Comparison of ENCODE assay signal across 8 cellular contexts in genomic region chr9:41074356-41074942, GRCh38. TPM values are rescaled to one million over a fixed set of nuclear protein-coding genes. Genes with fewer than 3 reads are reported as not detected.
DNase-seq lines count a peak whose midpoint lies in the region; ATAC-seq, FAIRE-seq and TF ChIP-seq lines count a peak whose summit lies in the region.
"Not testable (repeated sequence)": the region's sequence is repeated elsewhere in the genome, so short reads cannot be mapped to it uniquely, and the experiment has no call there.

No MANE protein-coding gene starts in this region.

- not testable (repeated sequence) for H3F3A ChIP-seq in SU-DHL-6 (ENCODE audit: insufficient read depth)

- H3K27ac ChIP-seq in SU-DHL-6 (ENCODE audit: low read depth, low read length); GM12878 (ENCODE audit: control insufficient read depth, insufficient read depth); muscle layer of duodenum (ENCODE audit: low read length): not testable (repeated sequence)
- peak overlapping the region in 2 of 5 donors; percentile 51 to 54 for H3K27ac ChIP-seq in stomach

- H3K79me2 ChIP-seq in SU-DHL-6 (ENCODE audit: insufficient read depth, low read length); GM12878 (ENCODE audit: control insufficient read depth, insufficient read depth, low read length): not testable (repeated sequence)

- not testable (repeated sequence) for H3K27me3 ChIP-seq in SU-DHL-6 (ENCODE audit: low read length); GM12878 (replicated peaks in 1 of 2; ENCODE audit: control insufficient read depth in 2 of 2, insufficient read depth in 2 of 2, low read length in 1 of 2); muscle layer of duodenum (ENCODE audit: low read depth, low read length)
- peaks cover 5 to 35% (median 14%) of the 10 kb centered on the region in 3 donors for H3K27me3 ChIP-seq in stomach

- intact Hi-C loops in GM12878 (cut with micrococcal nuclease; ENCODE audit: unreplicated experiment); Right ventricle myocardium superior (cut with DNase I); stomach (cut with DNase I; ENCODE audit: low total_unique reads): not testable (repeated sequence)

- FAIRE-seq in GM12878 (lab: Jason Lieb, UNC), result not testable (repeated sequence)

- peak overlapping the region; percentile 43 for H3K4me2 ChIP-seq in SU-DHL-6 (ENCODE audit: low read depth, low read length, poor library complexity, severe bottlenecking)
- H3K4me2 ChIP-seq in GM12878 (ENCODE audit: control insufficient read depth, insufficient read depth), result peak overlapping the region; percentile 60; the same call in 1 of the 2 replicates

- not testable (repeated sequence) for TF ChIP-seq RAD21 in GM12878 (IDR thresholded peaks at IDR 0.05; ENCODE audit: insufficient read depth, low read depth, low read length)

- not testable (repeated sequence) for H3K4me1 ChIP-seq in GM12878 (ENCODE audit: control insufficient read depth, insufficient read depth, low read length); muscle layer of duodenum (ENCODE audit: control insufficient read depth in 1 of 2, insufficient read depth in 2 of 2, low read length in 2 of 2)
- peaks cover 0 to 19% (median 14%) of the 10 kb centered on the region in 4 donors for H3K4me1 ChIP-seq in stomach

- POLR2A ChIA-PET in GM12878 (lab: Charles Lee), result not testable (repeated sequence)

- in situ Hi-C loops in Caki2 (cut with HindIII; ENCODE audit: low pct_unique_long_range_greater_than_20kb, low sequenced_read_pairs); GM12878 (cut with MboI): not testable (repeated sequence)

- not testable (repeated sequence) for TF ChIP-seq POLR2A in GM12878 (IDR thresholded peaks at IDR 0.05; ENCODE audit: low read depth, low read length); stomach (IDR thresholded peaks at IDR 0.05)

- CTCF ChIA-PET in GM12878 (lab: Yijun Ruan, JAX), result not testable (repeated sequence)

- not testable (repeated sequence) for H3K9me2 ChIP-seq in SU-DHL-6 (replicated peaks; ENCODE audit: insufficient read depth, low read length)

- H4K20me1 ChIP-seq in SU-DHL-6 (ENCODE audit: low read depth, low read length); GM12878 (ENCODE audit: control insufficient read depth, insufficient read depth): not testable (repeated sequence)

- not testable (repeated sequence) for H3K36me3 ChIP-seq in SU-DHL-6 (ENCODE audit: low read length); GM12878 (ENCODE audit: control insufficient read depth in 2 of 2, insufficient read depth in 2 of 2, low read length in 1 of 2); muscle layer of duodenum (ENCODE audit: control insufficient read depth in 1 of 2, insufficient read depth in 2 of 2, low read length in 2 of 2); stomach

- WGBS in GM12878 (ENCODE audit: insufficient coverage, insufficient replicate concordance, low lambda C conversion rate, missing lambda C conversion rate), result 11% methylated on average over 58 of the region's 63 CpGs
- WGBS in stomach, 5 donors, result 2 to 8% (median 7%) methylated on average over 55 to 63 of the region's 63 CpGs

- ATAC-seq in GM21360 (IDR thresholded peaks at IDR 0.05; ENCODE audit: unreplicated experiment), result peak; percentile 77
- peak; percentile 45 for ATAC-seq in HG03139 (IDR thresholded peaks at IDR 0.05; ENCODE audit: unreplicated experiment)
- peak; percentile 79 for ATAC-seq in GM12878
- ATAC-seq in Right ventricle myocardium superior (ENCODE audit: poor library complexity), result peak; percentile 85

- SMC1A ChIA-PET in GM12878 (lab: Charles Lee; ENCODE audit: uncharacterized antibody, unreplicated experiment), result not testable (repeated sequence)

- H3K4me3 ChIP-seq in SU-DHL-6 (ENCODE audit: insufficient read depth, low read length, poor library complexity, severe bottlenecking), result peak overlapping the region; percentile 11
- peak overlapping the region; percentile 66 for H3K4me3 ChIP-seq in GM12878
- H3K4me3 ChIP-seq in muscle layer of duodenum (ENCODE audit: low read depth in 1 of 2, low read length in 2 of 2), result peak overlapping the region; percentile 39 to 76
- H3K4me3 ChIP-seq in stomach, result peak overlapping the region; percentile 54 to 67 (median 58)

- DNase-seq in Caki2 (ENCODE audit: low read depth) (peak; percentile 12), Right ventricle myocardium superior (peak; percentile 76)
- DNase-seq in GM12878 (ENCODE audit: low read depth, low spot score); stomach: not testable (repeated sequence)

- not testable (repeated sequence) for TF ChIP-seq EP300 in GM12878 (IDR thresholded peaks at IDR 0.05; ENCODE audit: borderline replicate concordance in 1 of 2, control insufficient read depth in 1 of 2, low read depth in 2 of 2, low read length in 2 of 2); stomach (IDR thresholded peaks at IDR 0.05)

- BruUV-seq in GM12878 (replicated peaks; lab: Mats Ljungman, UMichigan), result TSS peak; percentile 46

- not testable (repeated sequence) for H2AFZ ChIP-seq in SU-DHL-6 (ENCODE audit: low read depth, low read length, severe bottlenecking)
- peak overlapping the region; percentile 72 for H2AFZ ChIP-seq in GM12878 (ENCODE audit: control insufficient read depth, low read depth, low read length)

- not testable (repeated sequence) for H3K9me3 ChIP-seq in SU-DHL-6 (ENCODE audit: insufficient read depth, low read length); GM12878 (replicated peaks; ENCODE audit: control insufficient read depth, insufficient read depth, low read length); muscle layer of duodenum (ENCODE audit: control insufficient read depth in 1 of 2, low read length in 2 of 2); stomach

- not testable (repeated sequence) for TF ChIP-seq CTCF in SU-DHL-6 (IDR thresholded peaks at IDR 0.05; ENCODE audit: insufficient read depth, low read length, poor library complexity, severe bottlenecking); GM12878 (IDR thresholded peaks at IDR 0.05 in 2 of 3, conservative IDR thresholded peaks at IDR 0.05 in 1 of 3; ENCODE audit: control insufficient read depth in 2 of 3, extremely low read depth in 1 of 3, insufficient read depth in 1 of 3, low read depth in 3 of 3, low read length in 3 of 3); stomach (IDR thresholded peaks at IDR 0.05)

- RAD21 ChIA-PET in GM12878 (lab: Charles Lee; ENCODE audit: unreplicated experiment), result not testable (repeated sequence)

- H3K9ac ChIP-seq in SU-DHL-6 (ENCODE audit: low read length); GM12878 (ENCODE audit: control insufficient read depth, insufficient read depth, low read length): not testable (repeated sequence)

TF ChIP-seq in GM12878, 131 proteins besides CTCF, POLR2A, EP300 and RAD21 (continues in another document):
- peak; percentile 49; the same call in 1 of the 2 replicates for TF ChIP-seq IKZF1 (conservative IDR thresholded peaks at IDR 0.05)
- TF ChIP-seq NKRF (conservative IDR thresholded peaks at IDR 0.05), result peak; percentile 36; the same call in 1 of the 2 replicates
- 0 out of 2 replicates have a peak, but pooled peaks have one; percentile 15 for TF ChIP-seq GATAD2B (conservative IDR thresholded peaks at IDR 0.05; ENCODE audit: low read depth)
- peak; percentile 35 for TF ChIP-seq HDAC6 (IDR thresholded peaks at IDR 0.05; ENCODE audit: unreplicated experiment)

RNA-seq across cellular contexts. Expression of gene FOXD4L6, which starts 54.0 kb away (rescaled TPM):
- not detected in 2 replicates for total RNA-seq in Caki2 (2014; rRNA removed; shearing (Covaris generic); ENCODE audit: low replicate concordance)
- total RNA-seq in GM12878 (2013; cell fraction: nucleolus; rRNA removed), result 0.44 TPM in 1 of 2 replicates, not detected in the other
- total RNA-seq in GM12878 (2014; rRNA removed) (not detected in 2 replicates), GM12878 (2014; rRNA removed; fragmentation: Illumina TruSeq; extraction: Trizol) (not detected in 2 replicates), GM12878 (2021) (not detected in 2 replicates), Right ventricle myocardium superior (not detected), stomach (1 to 10 TPM in 1 of 5 donors, not detected in 4; 2.3 TPM)
- polyA plus RNA-seq in GM12878 (2011; ENCODE audit: low read depth), result not detected
- polyA plus RNA-seq in GM12878 (2011; rRNA removed) (0.06 TPM in 1 of 2 replicates, not detected in the other), GM12878 (2014; fragmentation: Illumina TruSeq; extraction: Trizol) (not detected in 2 replicates), GM12878 (2014; fragmentation: Nextera tagmentation; extraction: Ambion mirVana) (not detected), GM12878 (2014; rRNA removed) (0.04 TPM in 1 of 2 replicates, not detected in the other), GM12878 (2016; fragmentation: Nextera tagmentation; extraction: Ambion mirVana) (not detected), stomach (under 1 TPM in 1 of 3 donors, not detected in 2; 0.12 TPM)
- 0.07 TPM in 1 of 2 replicates, not detected in the other for polyA plus RNA-seq in GM12878 (2011; cell fraction: cytosol; rRNA removed)
- polyA plus RNA-seq in GM12878 (2011; cell fraction: nucleus; rRNA removed), result 0.33 and 0.63 TPM in 2 replicates
- not detected in 2 replicates for polyA plus RNA-seq in GM12878 (2012)
- 0.26 TPM in 1 of 2 replicates, not detected in the other for polyA minus RNA-seq in GM12878 (2011; rRNA and poly(A)+ RNA removed)
- not detected in 2 replicates for polyA minus RNA-seq in GM12878 (2011; cell fraction: cytosol; rRNA and poly(A)+ RNA removed)
- 1.1 and 2.1 TPM in 2 replicates for polyA minus RNA-seq in GM12878 (2011; cell fraction: nucleus; rRNA and poly(A)+ RNA removed)

Comparison
In these comparisons a context has a peak if more than half of its experiments do, and no peak if none do; other contexts are left out.
1. H3K4me3 ChIP-seq: peak in every context shown above with its lines; median percentile 66 in GM12878; 58 in muscle layer of duodenum; 58 in stomach; 11 in SU-DHL-6.